In the genomic region with DNA sequence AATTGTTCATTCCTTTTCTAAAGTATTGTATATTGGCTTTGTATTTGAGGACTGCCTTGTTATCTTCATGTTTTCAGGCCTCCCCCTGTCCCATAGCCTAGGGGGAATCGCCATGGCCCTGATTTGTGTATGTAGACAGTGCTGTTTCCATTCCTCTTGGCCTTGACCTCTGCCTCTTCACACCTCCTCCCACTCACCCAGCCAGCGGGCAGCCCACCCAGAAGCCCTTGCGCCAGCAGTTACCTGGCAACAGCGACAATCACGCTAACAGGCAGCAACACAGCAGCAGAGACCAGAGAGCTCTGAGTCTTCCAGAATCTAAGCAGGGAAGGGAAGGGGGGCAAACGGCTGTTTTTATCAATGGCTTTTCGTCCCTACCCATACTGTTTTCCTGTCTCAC, we compare ENCODE assay signal across 1 cellular context.
TF ChIP-seq lines count a peak whose summit lies in the region.

No MANE protein-coding gene starts in this region.

TF ChIP-seq in WTC11, 78 proteins besides CTCF, POLR2A, EP300 and RAD21 (continued from another document):
- TF ChIP-seq, protein P1, sequence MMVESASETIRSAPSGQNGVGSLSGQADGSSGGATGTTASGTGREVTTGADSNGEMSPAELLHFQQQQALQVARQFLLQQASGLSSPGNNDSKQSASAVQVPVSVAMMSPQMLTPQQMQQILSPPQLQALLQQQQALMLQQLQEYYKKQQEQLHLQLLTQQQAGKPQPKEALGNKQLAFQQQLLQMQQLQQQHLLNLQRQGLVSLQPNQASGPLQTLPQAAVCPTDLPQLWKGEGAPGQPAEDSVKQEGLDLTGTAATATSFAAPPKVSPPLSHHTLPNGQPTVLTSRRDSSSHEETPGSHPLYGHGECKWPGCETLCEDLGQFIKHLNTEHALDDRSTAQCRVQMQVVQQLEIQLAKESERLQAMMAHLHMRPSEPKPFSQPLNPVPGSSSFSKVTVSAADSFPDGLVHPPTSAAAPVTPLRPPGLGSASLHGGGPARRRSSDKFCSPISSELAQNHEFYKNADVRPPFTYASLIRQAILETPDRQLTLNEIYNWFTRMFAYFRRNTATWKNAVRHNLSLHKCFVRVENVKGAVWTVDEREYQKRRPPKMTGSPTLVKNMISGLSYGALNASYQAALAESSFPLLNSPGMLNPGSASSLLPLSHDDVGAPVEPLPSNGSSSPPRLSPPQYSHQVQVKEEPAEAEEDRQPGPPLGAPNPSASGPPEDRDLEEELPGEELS (CRISPR knock-in tag; IDR thresholded peaks at IDR 0.05), result no peak
- no peak for TF ChIP-seq ELF4 (CRISPR knock-in tag; IDR thresholded peaks at IDR 0.05; ENCODE audit: low read depth)
- no peak for TF ChIP-seq ZNF317 (CRISPR knock-in tag; IDR thresholded peaks at IDR 0.05; ENCODE audit: borderline replicate concordance, low read depth)
- TF ChIP-seq, protein P2, sequence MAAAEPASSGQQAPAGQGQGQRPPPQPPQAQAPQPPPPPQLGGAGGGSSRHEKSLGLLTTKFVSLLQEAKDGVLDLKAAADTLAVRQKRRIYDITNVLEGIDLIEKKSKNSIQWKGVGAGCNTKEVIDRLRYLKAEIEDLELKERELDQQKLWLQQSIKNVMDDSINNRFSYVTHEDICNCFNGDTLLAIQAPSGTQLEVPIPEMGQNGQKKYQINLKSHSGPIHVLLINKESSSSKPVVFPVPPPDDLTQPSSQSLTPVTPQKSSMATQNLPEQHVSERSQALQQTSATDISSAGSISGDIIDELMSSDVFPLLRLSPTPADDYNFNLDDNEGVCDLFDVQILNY (CRISPR knock-in tag; IDR thresholded peaks at IDR 0.05), result no peak
- TF ChIP-seq TEAD1 (CRISPR knock-in tag; IDR thresholded peaks at IDR 0.05), result no peak
- TF ChIP-seq, protein P3, sequence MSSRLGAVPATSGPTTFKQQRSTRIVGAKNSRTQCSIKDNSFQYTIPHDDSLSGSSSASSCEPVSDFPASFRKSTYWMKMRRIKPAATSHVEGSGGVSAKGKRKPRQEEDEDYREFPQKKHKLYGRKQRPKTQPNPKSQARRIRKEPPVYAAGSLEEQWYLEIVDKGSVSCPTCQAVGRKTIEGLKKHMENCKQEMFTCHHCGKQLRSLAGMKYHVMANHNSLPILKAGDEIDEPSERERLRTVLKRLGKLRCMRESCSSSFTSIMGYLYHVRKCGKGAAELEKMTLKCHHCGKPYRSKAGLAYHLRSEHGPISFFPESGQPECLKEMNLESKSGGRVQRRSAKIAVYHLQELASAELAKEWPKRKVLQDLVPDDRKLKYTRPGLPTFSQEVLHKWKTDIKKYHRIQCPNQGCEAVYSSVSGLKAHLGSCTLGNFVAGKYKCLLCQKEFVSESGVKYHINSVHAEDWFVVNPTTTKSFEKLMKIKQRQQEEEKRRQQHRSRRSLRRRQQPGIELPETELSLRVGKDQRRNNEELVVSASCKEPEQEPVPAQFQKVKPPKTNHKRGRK (CRISPR knock-in tag; IDR thresholded peaks at IDR 0.05; ENCODE audit: borderline replicate concordance), result no peak
- no peak for TF ChIP-seq ZNF232 (CRISPR knock-in tag; IDR thresholded peaks at IDR 0.05)
